18 cellular contexts compared by ENCODE assay signal in genomic region chr3:37766220-37766605, GRCh38.
DNase-seq lines count a peak whose midpoint lies in the region; ATAC-seq and TF ChIP-seq lines count a peak whose summit lies in the region.
"Had no signal": no experiment of that assay in that cellular context is flagged by ENCODE, and none has a peak within 500 bp of the region (broad histone marks: within the 10 kb centered on the region; RNA-seq: fewer than 3 reads in every experiment).

No MANE protein-coding gene starts in this region.

- H3K27me3 Mint-ChIP-seq in MCF 10A (ENCODE audit: insufficient read depth, unreplicated experiment), result peaks cover 97% of the 10 kb centered on the region
- no peaks in the 10 kb centered on the region for H3K27me3 Mint-ChIP-seq in nephron progenitor cell (ENCODE audit: low read depth, poor library complexity)

- TF ChIP-seq EP300 in transverse colon (IDR thresholded peaks at IDR 0.05; ENCODE audit: low read depth), result no peak

- H3K4me3 ChIP-seq in breast epithelium (peak overlapping the region in 1 of 3 donors; percentile 4), esophagus squamous epithelium (peak overlapping the region in 1 of 4 donors; percentile 34), transverse colon (no peak overlapping the region)

- H3K4me1 ChIP-seq in breast epithelium (no peaks in the 10 kb centered on the region), esophagus squamous epithelium (peaks cover 6 to 65% (median 14%) of the 10 kb centered on the region in 3 donors), transverse colon (peaks cover 0 to 31% (median 7%) of the 10 kb centered on the region in 4 donors)

- ATAC-seq in GM21367 (IDR thresholded peaks at IDR 0.05; ENCODE audit: unreplicated experiment) (no peak), HG02852 (IDR thresholded peaks at IDR 0.05; ENCODE audit: unreplicated experiment) (no peak)
- ATAC-seq: activated CD8-positive, alpha-beta T cell treated with anti-CD3 and anti-CD28 coated beads for 36 hours; natural killer cell treated with Interleukin-12 subunit alpha and Interleukin-12 subunit beta and Interleukin-15 and Interleukin-18, amount 100 ng/mL, for 72 hours; stimulated activated naive B cell treated with anti-CD40 and anti-IgM and Interleukin-4, amounts not matched to agents 10 μg/mL and 1 μg/mL and 100 μg/mL, for 72 hours had no signal

- H3K4me1 Mint-ChIP-seq in MCF 10A (ENCODE audit: insufficient read depth, unreplicated experiment) (no peaks in the 10 kb centered on the region), nephron progenitor cell (peaks cover 92% of the 10 kb centered on the region)
- H3K4me1 Mint-ChIP-seq: stimulated activated naive B cell treated with anti-CD40 and anti-IgM and Interleukin-4, amounts not matched to agents 10 μg/mL and 1 μg/mL and 100 μg/mL, for 72 hours had no signal

- TF ChIP-seq CTCF in breast epithelium (IDR thresholded peaks at IDR 0.05) (no peak), MCF 10A (IDR thresholded peaks at IDR 0.05; ENCODE audit: unreplicated experiment) (no peak), esophagus squamous epithelium (IDR thresholded peaks at IDR 0.05) (no peak), nephron progenitor cell (IDR thresholded peaks at IDR 0.05) (no peak), transverse colon (IDR thresholded peaks at IDR 0.05) (no peak)

- no TSS peak for BruUV-seq in MCF 10A (replicated peaks; lab: Mats Ljungman, UMichigan)

- H3K36me3 Mint-ChIP-seq in MCF 10A (ENCODE audit: insufficient read depth, unreplicated experiment) (no peaks in the 10 kb centered on the region), nephron progenitor cell (ENCODE audit: low read depth) (no peaks in the 10 kb centered on the region)
- H3K36me3 Mint-ChIP-seq: natural killer cell treated with Interleukin-12 subunit alpha and Interleukin-12 subunit beta and Interleukin-15 and Interleukin-18, amount 100 ng/mL, for 72 hours; stimulated activated naive B cell treated with anti-CD40 and anti-IgM and Interleukin-4, amounts not matched to agents 10 μg/mL and 1 μg/mL and 100 μg/mL, for 72 hours had no signal

- TF ChIP-seq POLR2A in breast epithelium (IDR thresholded peaks at IDR 0.05) (no peak), esophagus squamous epithelium (IDR thresholded peaks at IDR 0.05) (no peak), transverse colon (IDR thresholded peaks at IDR 0.05) (no peak)

- H3K27me3 ChIP-seq in breast epithelium (no peaks in the 10 kb centered on the region), esophagus squamous epithelium (no peaks in the 10 kb centered on the region), transverse colon (no peaks in the 10 kb centered on the region)

- DNase-seq in breast epithelium (ENCODE audit: low spot score in 2 of 2), result no peak
- DNase-seq in MCF 10A (ENCODE audit: unreplicated experiment), result no peak
- DNase-seq in esophagus squamous epithelium (lab: John Stamatoyannopoulos, UW), result no peak
- no peak for DNase-seq in nephron progenitor cell
- DNase-seq in transverse colon, result no peak
- DNase-seq in NCI-H748 treated with DMSO at 0.1 percent for 48 hours (lab: John Stamatoyannopoulos, UW), result no peak
- DNase-seq: activated CD8-positive, alpha-beta T cell treated with anti-CD3 and anti-CD28 coated beads for 36 hours; amniotic stem cell; cortex of kidney; DMS79 treated with DMSO at 0.1 percent for 48 hours; H9; hippocampal formation; NCI-H446 treated with DMSO at 0.1 percent for 48 hours; stimulated activated naive B cell treated with anti-CD40 and anti-IgM and Interleukin-4, amounts not matched to agents 10 μg/mL and 1 μg/mL and 100 μg/mL, for 72 hours had no signal

- POLR2A ChIA-PET in MCF 10A (lab: Yijun Ruan, JAX), result no interaction called here

- H3K4me3 Mint-ChIP-seq in MCF 10A (ENCODE audit: unreplicated experiment) (no peak overlapping the region), nephron progenitor cell (peak overlapping the region; percentile 53)
- H3K4me3 Mint-ChIP-seq: activated CD8-positive, alpha-beta T cell treated with anti-CD3 and anti-CD28 coated beads for 36 hours; H9; natural killer cell treated with Interleukin-12 subunit alpha and Interleukin-12 subunit beta and Interleukin-15 and Interleukin-18, amount 100 ng/mL, for 72 hours; stimulated activated naive B cell treated with anti-CD40 and anti-IgM and Interleukin-4, amounts not matched to agents 10 μg/mL and 1 μg/mL and 100 μg/mL, for 72 hours had no signal

- H3K9me3 Mint-ChIP-seq in MCF 10A (ENCODE audit: unreplicated experiment) (no peaks in the 10 kb centered on the region), nephron progenitor cell (no peaks in the 10 kb centered on the region)
- H3K9me3 Mint-ChIP-seq: activated CD8-positive, alpha-beta T cell treated with anti-CD3 and anti-CD28 coated beads for 36 hours; H9; natural killer cell treated with Interleukin-12 subunit alpha and Interleukin-12 subunit beta and Interleukin-15 and Interleukin-18, amount 100 ng/mL, for 72 hours had no signal

- in situ Hi-C loops in transverse colon (cut with MboI; ENCODE audit: low pct_ligation_motif_present in 1 of 4, low pct_unique_long_range_greater_than_20kb in 1 of 4, low sequenced_read_pairs in 3 of 4), result no loop called here

- no peaks in the 10 kb centered on the region for H3K36me3 ChIP-seq in breast epithelium
- no peaks in the 10 kb centered on the region for H3K36me3 ChIP-seq in esophagus squamous epithelium
- H3K36me3 ChIP-seq in transverse colon, result no peaks in the 10 kb centered on the region

- H3K9me3 ChIP-seq in breast epithelium, result no peaks in the 10 kb centered on the region
- no peaks in the 10 kb centered on the region for H3K9me3 ChIP-seq in esophagus squamous epithelium
- no peaks in the 10 kb centered on the region for H3K9me3 ChIP-seq in transverse colon

- H3K27ac ChIP-seq in breast epithelium (peak overlapping the region; percentile 1 to 45), esophagus squamous epithelium (peak overlapping the region in 3 of 4 donors; percentile 43 to 81 (median 80)), transverse colon (peak overlapping the region; percentile 27 to 71 (median 35))
- H3K27ac ChIP-seq: C4-2B had no signal

- intact Hi-C loops in breast epithelium (cut with DNase I; ENCODE audit: low total_unique reads), result no loop called here
- intact Hi-C loops in MCF 10A (cut with micrococcal nuclease), result no loop called here
- intact Hi-C loops in esophagus squamous epithelium (cut with DNase I), result no loop called here
- intact Hi-C loops in transverse colon (cut with DNase I; ENCODE audit: low total_unique reads), result no loop called here

- H3K27ac Mint-ChIP-seq in MCF 10A (ENCODE audit: low read depth, unreplicated experiment) (no peak overlapping the region), nephron progenitor cell (peak overlapping the region; percentile 98)
- H3K27ac Mint-ChIP-seq: activated CD8-positive, alpha-beta T cell treated with anti-CD3 and anti-CD28 coated beads for 36 hours; natural killer cell treated with Interleukin-12 subunit alpha and Interleukin-12 subunit beta and Interleukin-15 and Interleukin-18, amount 100 ng/mL, for 72 hours; stimulated activated naive B cell treated with anti-CD40 and anti-IgM and Interleukin-4, amounts not matched to agents 10 μg/mL and 1 μg/mL and 100 μg/mL, for 72 hours had no signal

- WGBS in esophagus squamous epithelium, 2 donors, result 50 to 60% methylated on average over 1 of the region's 1 CpG
- 61 to 80% methylated on average over 1 of the region's 1 CpG for WGBS in transverse colon (ENCODE audit: low coverage in 1 of 2), 2 donors

- CTCF ChIA-PET in MCF 10A (lab: Yijun Ruan, JAX), result interaction anchor here (1.0 to 1.3 kb wide), 2 partner anchors 13 to 58 kb away, joined by 3 to 4 read pairs; no protein-coding TSS in a partner anchor

Comparison
In these comparisons a context has a peak if more than half of its experiments do, and no peak if none do; other contexts are left out.
1. H3K27ac ChIP-seq: peak in every context shown above with its lines; median percentile 80 in esophagus squamous epithelium; 35 in transverse colon; 23 in breast epithelium.